In the genomic region with DNA sequence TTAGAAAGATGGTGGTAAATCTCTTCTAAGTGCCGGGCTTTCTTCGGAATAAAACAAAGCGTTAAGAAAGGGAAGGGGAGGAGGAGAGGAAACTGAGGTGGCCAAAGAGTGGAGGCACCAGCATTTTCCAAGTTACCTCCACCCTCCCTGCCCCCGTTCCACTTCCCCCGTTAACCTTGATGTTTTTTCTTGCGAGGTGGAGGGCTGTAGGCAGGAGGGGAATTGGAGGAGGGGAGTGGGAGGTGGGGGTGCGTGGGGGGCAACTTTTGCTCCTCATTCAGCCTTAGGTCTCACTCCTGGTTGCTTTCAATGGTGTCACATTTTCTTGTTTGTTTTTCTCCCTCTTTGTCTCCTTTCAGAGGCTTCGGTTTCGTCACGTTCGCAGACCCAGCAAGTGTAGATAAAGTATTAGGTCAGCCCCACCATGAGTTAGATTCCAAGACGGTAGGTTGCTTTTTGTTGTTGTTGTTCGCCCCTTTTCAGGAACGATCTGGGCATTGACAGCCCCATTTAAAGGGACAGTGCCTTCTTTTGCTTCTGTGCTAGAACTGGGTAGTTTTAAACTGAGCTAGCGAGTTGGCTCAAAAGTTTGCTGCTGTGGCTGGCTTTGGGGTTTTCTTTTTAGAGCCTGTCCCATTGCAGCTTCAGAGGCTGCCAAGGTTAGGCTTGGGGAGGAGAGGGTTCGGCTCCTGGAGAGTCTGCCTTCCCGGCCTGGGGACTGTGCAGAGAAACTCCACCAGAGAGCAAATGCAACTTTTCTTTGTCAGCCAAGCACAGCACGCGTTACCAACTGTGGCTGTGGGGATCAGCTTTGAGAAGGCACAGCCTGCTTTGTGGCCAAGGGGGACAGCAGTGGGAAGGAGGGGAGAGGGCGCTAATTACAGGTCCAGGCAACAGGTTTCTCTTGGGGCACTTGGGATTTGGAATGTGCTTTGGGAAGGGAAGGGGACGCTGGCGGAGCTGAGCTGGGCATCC, we compare ENCODE assay signal across 8 cellular contexts. TPM values are rescaled to one million over a fixed set of nuclear protein-coding genes. Genes with fewer than 3 reads are reported as not detected.
DNase-seq lines count a peak whose midpoint lies in the region; ATAC-seq and TF ChIP-seq lines count a peak whose summit lies in the region.

No MANE protein-coding gene starts in this region.

- no peak overlapping the region for H2AFZ ChIP-seq in parathyroid adenoma

- WGBS in esophagus squamous epithelium, 2 donors = 10 to 12% methylated on average over 19 to 21 of the region's 22 CpGs

- H3K4me1 Mint-ChIP-seq in T-helper 2 cell treated with Interferon-gamma antibody and Interleukin-4, amounts not matched to agents 5 μg/mL and 100 μg/mL, for 36 hours (ENCODE audit: low read depth) = peaks cover 61% of the 10 kb centered on the region

- TF ChIP-seq CTCF in esophagus squamous epithelium (IDR thresholded peaks at IDR 0.05) = no peak
- TF ChIP-seq CTCF in parathyroid adenoma (IDR thresholded peaks at IDR 0.05) = no peak
- no peak for TF ChIP-seq CTCF in GM10248 (IDR thresholded peaks at IDR 0.05; ENCODE audit: control extremely low read depth, extremely low read depth, low read depth, missing control alignments)

- H3K27ac Mint-ChIP-seq in T-helper 2 cell treated with Interferon-gamma antibody and Interleukin-4, amounts not matched to agents 5 μg/mL and 100 μg/mL, for 36 hours = peak overlapping the region; percentile 97

- CTCF ChIA-PET in GM10248 (lab: Yijun Ruan, JAX) = interaction anchor here (0.7 to 3.2 kb wide), 5 partner anchors 10 to 490 kb away, joined by 3 to 28 read pairs (median 3); a partner anchor contains a TSS

- H3K4me2 ChIP-seq in parathyroid adenoma (ENCODE audit: low read length) = peak overlapping the region; percentile 94

- POLR2A ChIA-PET in GM10248 (lab: Yijun Ruan, JAX) = interaction anchor here (0.6 kb wide), 1 partner anchor 250 kb away, joined by 4 read pairs; no protein-coding TSS in a partner anchor

- no peaks in the 10 kb centered on the region for H3K9me3 Mint-ChIP-seq in T-helper 2 cell treated with Interferon-gamma antibody and Interleukin-4, amounts not matched to agents 5 μg/mL and 100 μg/mL, for 36 hours

- H3K27me3 Mint-ChIP-seq in T-helper 2 cell treated with Interferon-gamma antibody and Interleukin-4, amounts not matched to agents 5 μg/mL and 100 μg/mL, for 36 hours (ENCODE audit: low read depth) = peaks cover 2% of the 10 kb centered on the region

- H3K9me3 ChIP-seq in esophagus squamous epithelium = no peaks in the 10 kb centered on the region
- no peaks in the 10 kb centered on the region for H3K9me3 ChIP-seq in parathyroid adenoma (ENCODE audit: control insufficient read depth, low read length)

- peaks cover 7 to 39% (median 10%) of the 10 kb centered on the region in 3 donors for H3K4me1 ChIP-seq in esophagus squamous epithelium
- peaks cover 18% of the 10 kb centered on the region for H3K4me1 ChIP-seq in parathyroid adenoma

- peak overlapping the region; percentile 60 to 98 (median 95) for H3K4me3 ChIP-seq in esophagus squamous epithelium
- peak overlapping the region; percentile 73 for H3K4me3 ChIP-seq in parathyroid adenoma (ENCODE audit: low read depth, low read length)

- H3K27me3 ChIP-seq in esophagus squamous epithelium (no peaks in the 10 kb centered on the region), parathyroid adenoma (ENCODE audit: control insufficient read depth, insufficient read depth, low read length) (no peaks in the 10 kb centered on the region)

- ATAC-seq in SK-N-SH treated with all-trans-retinoic acid at 6 μM for 48 hours = peak; percentile 25

- peaks cover 40% of the 10 kb centered on the region for H3K79me2 ChIP-seq in parathyroid adenoma

- TF ChIP-seq POLR2A in esophagus squamous epithelium (IDR thresholded peaks at IDR 0.05) = no peak

- peaks cover 55% of the 10 kb centered on the region for H3K36me3 Mint-ChIP-seq in T-helper 2 cell treated with Interferon-gamma antibody and Interleukin-4, amounts not matched to agents 5 μg/mL and 100 μg/mL, for 36 hours (ENCODE audit: low read depth)

- peak overlapping the region; percentile 63 for H3K9ac ChIP-seq in parathyroid adenoma

- peak overlapping the region in 3 of 4 donors; percentile 21 to 92 (median 88) for H3K27ac ChIP-seq in esophagus squamous epithelium
- H3K27ac ChIP-seq in parathyroid adenoma = peak overlapping the region; percentile 94

- intact Hi-C loops in esophagus squamous epithelium (cut with DNase I) = no loop called here

- peak overlapping the region; percentile 96 for H3K4me3 Mint-ChIP-seq in T-helper 2 cell treated with Interferon-gamma antibody and Interleukin-4, amounts not matched to agents 5 μg/mL and 100 μg/mL, for 36 hours

- no peak for DNase-seq in T-helper 2 cell treated with Interferon-gamma antibody and Interleukin-4, amounts not matched to agents 5 μg/mL and 100 μg/mL, for 36 hours (ENCODE audit: low spot score)
- DNase-seq in T-helper 2 cell (no peak), esophagus squamous epithelium (lab: John Stamatoyannopoulos, UW) (no peak), iPS-NIHi7 (ENCODE audit: extremely low spot score) (no peak), GM10248 (ENCODE audit: extremely low spot score) (no peak)
- DNase-seq in activated effector memory CD4-positive, alpha-beta T cell treated with Interleukin-2 at 50 U/mL for 16 hours = no peak

- peaks cover 0 to 25% (median 9%) of the 10 kb centered on the region in 3 donors for H3K36me3 ChIP-seq in esophagus squamous epithelium
- no peaks in the 10 kb centered on the region for H3K36me3 ChIP-seq in parathyroid adenoma (ENCODE audit: control insufficient read depth, insufficient read depth, low read length)

TF ChIP-seq in SK-N-SH treated with all-trans-retinoic acid at 6 μM for 48 hours, 23 proteins besides CTCF, POLR2A, EP300 and RAD21 (continues in another document):
- TF ChIP-seq ZFP3 (CRISPR knock-in tag; IDR thresholded peaks at IDR 0.05) = no peak
- TF ChIP-seq, protein P1, sequence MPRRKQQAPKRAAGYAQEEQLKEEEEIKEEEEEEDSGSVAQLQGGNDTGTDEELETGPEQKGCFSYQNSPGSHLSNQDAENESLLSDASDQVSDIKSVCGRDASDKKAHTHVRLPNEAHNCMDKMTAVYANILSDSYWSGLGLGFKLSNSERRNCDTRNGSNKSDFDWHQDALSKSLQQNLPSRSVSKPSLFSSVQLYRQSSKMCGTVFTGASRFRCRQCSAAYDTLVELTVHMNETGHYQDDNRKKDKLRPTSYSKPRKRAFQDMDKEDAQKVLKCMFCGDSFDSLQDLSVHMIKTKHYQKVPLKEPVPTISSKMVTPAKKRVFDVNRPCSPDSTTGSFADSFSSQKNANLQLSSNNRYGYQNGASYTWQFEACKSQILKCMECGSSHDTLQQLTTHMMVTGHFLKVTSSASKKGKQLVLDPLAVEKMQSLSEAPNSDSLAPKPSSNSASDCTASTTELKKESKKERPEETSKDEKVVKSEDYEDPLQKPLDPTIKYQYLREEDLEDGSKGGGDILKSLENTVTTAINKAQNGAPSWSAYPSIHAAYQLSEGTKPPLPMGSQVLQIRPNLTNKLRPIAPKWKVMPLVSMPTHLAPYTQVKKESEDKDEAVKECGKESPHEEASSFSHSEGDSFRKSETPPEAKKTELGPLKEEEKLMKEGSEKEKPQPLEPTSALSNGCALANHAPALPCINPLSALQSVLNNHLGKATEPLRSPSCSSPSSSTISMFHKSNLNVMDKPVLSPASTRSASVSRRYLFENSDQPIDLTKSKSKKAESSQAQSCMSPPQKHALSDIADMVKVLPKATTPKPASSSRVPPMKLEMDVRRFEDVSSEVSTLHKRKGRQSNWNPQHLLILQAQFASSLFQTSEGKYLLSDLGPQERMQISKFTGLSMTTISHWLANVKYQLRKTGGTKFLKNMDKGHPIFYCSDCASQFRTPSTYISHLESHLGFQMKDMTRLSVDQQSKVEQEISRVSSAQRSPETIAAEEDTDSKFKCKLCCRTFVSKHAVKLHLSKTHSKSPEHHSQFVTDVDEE (CRISPR knock-in tag; IDR thresholded peaks at IDR 0.05) = no peak
- TF ChIP-seq SNAI2 (CRISPR knock-in tag; IDR thresholded peaks at IDR 0.05) = no peak
- no peak for TF ChIP-seq TOX (CRISPR knock-in tag; IDR thresholded peaks at IDR 0.05; ENCODE audit: borderline replicate concordance)
- TF ChIP-seq, protein P2, sequence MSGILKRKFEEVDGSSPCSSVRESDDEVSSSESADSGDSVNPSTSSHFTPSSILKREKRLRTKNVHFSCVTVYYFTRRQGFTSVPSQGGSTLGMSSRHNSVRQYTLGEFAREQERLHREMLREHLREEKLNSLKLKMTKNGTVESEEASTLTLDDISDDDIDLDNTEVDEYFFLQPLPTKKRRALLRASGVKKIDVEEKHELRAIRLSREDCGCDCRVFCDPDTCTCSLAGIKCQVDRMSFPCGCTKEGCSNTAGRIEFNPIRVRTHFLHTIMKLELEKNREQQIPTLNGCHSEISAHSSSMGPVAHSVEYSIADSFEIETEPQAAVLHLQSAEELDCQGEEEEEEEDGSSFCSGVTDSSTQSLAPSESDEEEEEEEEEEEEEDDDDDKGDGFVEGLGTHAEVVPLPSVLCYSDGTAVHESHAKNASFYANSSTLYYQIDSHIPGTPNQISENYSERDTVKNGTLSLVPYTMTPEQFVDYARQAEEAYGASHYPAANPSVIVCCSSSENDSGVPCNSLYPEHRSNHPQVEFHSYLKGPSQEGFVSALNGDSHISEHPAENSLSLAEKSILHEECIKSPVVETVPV (CRISPR knock-in tag; IDR thresholded peaks at IDR 0.05) = no peak
- no peak for TF ChIP-seq GLIS3 (CRISPR knock-in tag; IDR thresholded peaks at IDR 0.05)
- TF ChIP-seq ZNF565 (CRISPR knock-in tag; conservative IDR thresholded peaks at IDR 0.05; ENCODE audit: low read depth) = no peak
- no peak for TF ChIP-seq TCF4 (CRISPR knock-in tag; IDR thresholded peaks at IDR 0.05; ENCODE audit: borderline replicate concordance)
- no peak for TF ChIP-seq PPARA (CRISPR knock-in tag; IDR thresholded peaks at IDR 0.05; ENCODE audit: borderline replicate concordance)
- no peak for TF ChIP-seq ESRRG (CRISPR knock-in tag; IDR thresholded peaks at IDR 0.05)
- TF ChIP-seq, protein P3, sequence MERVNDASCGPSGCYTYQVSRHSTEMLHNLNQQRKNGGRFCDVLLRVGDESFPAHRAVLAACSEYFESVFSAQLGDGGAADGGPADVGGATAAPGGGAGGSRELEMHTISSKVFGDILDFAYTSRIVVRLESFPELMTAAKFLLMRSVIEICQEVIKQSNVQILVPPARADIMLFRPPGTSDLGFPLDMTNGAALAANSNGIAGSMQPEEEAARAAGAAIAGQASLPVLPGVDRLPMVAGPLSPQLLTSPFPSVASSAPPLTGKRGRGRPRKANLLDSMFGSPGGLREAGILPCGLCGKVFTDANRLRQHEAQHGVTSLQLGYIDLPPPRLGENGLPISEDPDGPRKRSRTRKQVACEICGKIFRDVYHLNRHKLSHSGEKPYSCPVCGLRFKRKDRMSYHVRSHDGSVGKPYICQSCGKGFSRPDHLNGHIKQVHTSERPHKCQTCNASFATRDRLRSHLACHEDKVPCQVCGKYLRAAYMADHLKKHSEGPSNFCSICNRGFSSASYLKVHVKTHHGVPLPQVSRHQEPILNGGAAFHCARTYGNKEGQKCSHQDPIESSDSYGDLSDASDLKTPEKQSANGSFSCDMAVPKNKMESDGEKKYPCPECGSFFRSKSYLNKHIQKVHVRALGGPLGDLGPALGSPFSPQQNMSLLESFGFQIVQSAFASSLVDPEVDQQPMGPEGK (CRISPR knock-in tag; IDR thresholded peaks at IDR 0.05; ENCODE audit: borderline replicate concordance) = no peak

RNA-seq across cellular contexts. Expression of a gene that starts 1.9 kb away (rescaled TPM):
- total RNA-seq in esophagus squamous epithelium = 10 to 100 TPM; 15.9 to 22.9 (median 17.0) TPM
